ENCODE assay signal across 14 cellular contexts in genomic region chr11:15671216-15671615, GRCh38.
DNase-seq lines count a peak whose midpoint lies in the region; ATAC-seq and TF ChIP-seq lines count a peak whose summit lies in the region.
"Had no signal": no experiment of that assay in that cellular context is flagged by ENCODE, and none has a peak within 500 bp of the region (broad histone marks: within the 10 kb centered on the region; RNA-seq: fewer than 3 reads in every experiment).

No MANE protein-coding gene starts in this region.

- H3K27ac ChIP-seq in SJSA1 (peak overlapping the region; percentile 17), endodermal cell (ENCODE audit: low read depth, low read length) (no peak overlapping the region), mesodermal cell (ENCODE audit: low read depth, low read length, severe bottlenecking) (peak overlapping the region; percentile 75), upper lobe of left lung (no peak overlapping the region)
- H3K27ac ChIP-seq: A549, HL-60 had no signal

- no peaks in the 10 kb centered on the region for H3K36me3 ChIP-seq in SJSA1
- no peaks in the 10 kb centered on the region for H3K36me3 ChIP-seq in endodermal cell (ENCODE audit: control insufficient read depth, insufficient read depth, low read length)
- no peaks in the 10 kb centered on the region for H3K36me3 ChIP-seq in mesodermal cell (ENCODE audit: control insufficient read depth, insufficient read depth, low read length)
- no peaks in the 10 kb centered on the region for H3K36me3 ChIP-seq in upper lobe of left lung
- H3K36me3 ChIP-seq: HAP-1 had no signal

- TF ChIP-seq EP300 in upper lobe of left lung (IDR thresholded peaks at IDR 0.05): no peak

- H3K4me3 ChIP-seq in SJSA1: no peak overlapping the region
- H3K4me3 ChIP-seq in endodermal cell (ENCODE audit: low read length): no peak overlapping the region
- no peak overlapping the region for H3K4me3 ChIP-seq in mesodermal cell (ENCODE audit: extremely low read depth, insufficient read depth, low read length, poor library complexity, severe bottlenecking)
- H3K4me3 ChIP-seq in upper lobe of left lung: no peak overlapping the region
- H3K4me3 ChIP-seq: A549, HAP-1 had no signal

- ATAC-seq in upper lobe of left lung (ENCODE audit: low FRiP score in 2 of 2): no peak
- ATAC-seq in activated T-cell treated with anti-CD3 and anti-CD28 coated beads, Interleukin-2, amount 50 U/mL, for 72 hours (replicated peaks in 1 of 2): no peak
- ATAC-seq: A549; CD8-positive, alpha-beta T cell had no signal

- TF ChIP-seq POLR2A in upper lobe of left lung (IDR thresholded peaks at IDR 0.05): no peak

- peaks cover 24% of the 10 kb centered on the region for H3K9me3 Mint-ChIP-seq in endodermal cell
- H3K9me3 Mint-ChIP-seq in activated T-cell treated with anti-CD3 and anti-CD28 coated beads, Interleukin-2, amount 50 U/mL, for 72 hours: peaks cover 0 to 3% of the 10 kb centered on the region in 2 donors

- H3K4me1 Mint-ChIP-seq in endodermal cell: no peaks in the 10 kb centered on the region
- H3K4me1 Mint-ChIP-seq in activated T-cell treated with anti-CD3 and anti-CD28 coated beads, Interleukin-2, amount 50 U/mL, for 72 hours (ENCODE audit: low read depth): no peaks in the 10 kb centered on the region
- H3K4me1 Mint-ChIP-seq: CD14-positive monocyte had no signal

- peaks cover 3% of the 10 kb centered on the region for H3K36me3 Mint-ChIP-seq in endodermal cell (ENCODE audit: low read depth)
- H3K36me3 Mint-ChIP-seq in activated T-cell treated with anti-CD3 and anti-CD28 coated beads, Interleukin-2, amount 50 U/mL, for 72 hours (ENCODE audit: insufficient read depth in 2 of 2): no peaks in the 10 kb centered on the region
- H3K36me3 Mint-ChIP-seq: CD14-positive monocyte; CD8-positive, alpha-beta T cell had no signal

- no peaks in the 10 kb centered on the region for H3K27me3 ChIP-seq in SJSA1 (replicated peaks)
- no peaks in the 10 kb centered on the region for H3K27me3 ChIP-seq in endodermal cell (ENCODE audit: control insufficient read depth, insufficient read depth, low read length, poor library complexity, severe bottlenecking)
- H3K27me3 ChIP-seq in upper lobe of left lung: no peaks in the 10 kb centered on the region

- H3K4me3 Mint-ChIP-seq in endodermal cell: no peak overlapping the region
- H3K4me3 Mint-ChIP-seq in activated T-cell treated with anti-CD3 and anti-CD28 coated beads, Interleukin-2, amount 50 U/mL, for 72 hours: no peak overlapping the region
- H3K4me3 Mint-ChIP-seq: CD8-positive, alpha-beta T cell had no signal

- H3K27me3 Mint-ChIP-seq in endodermal cell (ENCODE audit: insufficient read depth): peaks cover 2% of the 10 kb centered on the region
- H3K27me3 Mint-ChIP-seq in activated T-cell treated with anti-CD3 and anti-CD28 coated beads, Interleukin-2, amount 50 U/mL, for 72 hours (ENCODE audit: low read depth): peaks cover 18% of the 10 kb centered on the region

- peaks cover 39% of the 10 kb centered on the region for H3K4me1 ChIP-seq in SJSA1 (replicated peaks)
- H3K4me1 ChIP-seq in endodermal cell (ENCODE audit: control insufficient read depth, insufficient read depth, low read length): no peaks in the 10 kb centered on the region
- H3K4me1 ChIP-seq in mesodermal cell (ENCODE audit: control insufficient read depth, insufficient read depth, low read length, poor library complexity, severe bottlenecking): peaks cover 19% of the 10 kb centered on the region
- peaks cover 0 to 6% (median 0%) of the 10 kb centered on the region in 4 donors for H3K4me1 ChIP-seq in upper lobe of left lung
- H3K4me1 ChIP-seq: A549, HAP-1 had no signal

- no peak overlapping the region for H3K27ac Mint-ChIP-seq in endodermal cell
- no peak overlapping the region for H3K27ac Mint-ChIP-seq in activated T-cell treated with anti-CD3 and anti-CD28 coated beads, Interleukin-2, amount 50 U/mL, for 72 hours
- H3K27ac Mint-ChIP-seq: CD14-positive monocyte; CD8-positive, alpha-beta T cell had no signal

- no peak overlapping the region for H3K9ac ChIP-seq in endodermal cell (ENCODE audit: extremely low read depth, low read length, poor library complexity, severe bottlenecking)

- H3K9me3 ChIP-seq in SJSA1 (replicated peaks) (0 out of 2 replicates have a peak, but pooled peaks cover 2% of the 10 kb centered on the region), endodermal cell (ENCODE audit: control insufficient read depth, low read length) (peaks cover 37% of the 10 kb centered on the region), mesodermal cell (ENCODE audit: control insufficient read depth, low read length) (no peaks in the 10 kb centered on the region), upper lobe of left lung (no peaks in the 10 kb centered on the region)
- H3K9me3 ChIP-seq: HAP-1 had no signal

- peak in 1 of 2 experiments; percentile 23 for DNase-seq in SJSA1 (ENCODE audit: low read depth in 1 of 2, low spot score in 2 of 2)
- DNase-seq in endodermal cell: peak; percentile 13
- DNase-seq in iPS-NIHi7 (ENCODE audit: extremely low spot score): no peak
- DNase-seq in upper lobe of left lung: no peak
- no peak for DNase-seq in activated T-cell treated with anti-CD3 and anti-CD28 coated beads, Interleukin-2, amount 50 U/mL, for 72 hours
- DNase-seq: CD8-positive, alpha-beta T cell; COR-L47; DMS79 treated with DMSO at 0.1 percent for 48 hours; EL had no signal

- TF ChIP-seq CTCF in endodermal cell (conservative IDR thresholded peaks at IDR 0.05) (no peak), upper lobe of left lung (IDR thresholded peaks at IDR 0.05) (no peak)

Comparison
In these comparisons a context has a peak if more than half of its experiments do, and no peak if none do; other contexts are left out.
1. H3K27ac ChIP-seq: peak in SJSA1 (single experiment) and mesodermal cell (single experiment); none in endodermal cell (single experiment) and upper lobe of left lung (0 of 4).